Comparison of ENCODE assay signal across 10 cellular contexts in genomic region chr7:47578581-47579270, GRCh38. TPM values are rescaled to one million over a fixed set of nuclear protein-coding genes. Genes with fewer than 3 reads are reported as not detected.
A peak's percentile ranks its signal among the peaks of the same experiment; 100 is the strongest.
DNase-seq lines count a peak whose midpoint lies in the region; ATAC-seq and TF ChIP-seq lines count a peak whose summit lies in the region.
"Had no signal": no experiment of that assay in that cellular context is flagged by ENCODE, and none has a peak within 500 bp of the region (broad histone marks: within the 10 kb centered on the region; RNA-seq: fewer than 3 reads in every experiment).

No MANE protein-coding gene starts in this region.

- intact Hi-C loops in activated CD4-positive, alpha-beta T cell treated with anti-CD3 and anti-CD28 coated beads for 36 hours (cut with DNase I, micrococcal nuclease): no loop called here
- intact Hi-C loops in lower lobe of right lung (cut with DNase I): no loop called here
- intact Hi-C loops in tibial artery (cut with DNase I; ENCODE audit: low total_unique reads): loop anchor here (10.0 kb wide), 1 partner anchor 124 kb away; no protein-coding TSS in a partner anchor

- no peaks in the 10 kb centered on the region for H3K27me3 ChIP-seq in lower lobe of right lung (ENCODE audit: low read depth)
- H3K27me3 ChIP-seq in tibial artery: no peaks in the 10 kb centered on the region

- CTCF ChIA-PET in activated CD4-positive, alpha-beta T cell treated with anti-CD3 and anti-CD28 coated beads for 36 hours (lab: Charles Lee): interaction anchor here (0.6 kb wide), 1 partner anchor 235 kb away, joined by 3 read pairs; no protein-coding TSS in a partner anchor

- H3K36me3 ChIP-seq in lower lobe of right lung (no peaks in the 10 kb centered on the region), tibial artery (no peaks in the 10 kb centered on the region)

- H3K27ac Mint-ChIP-seq in activated CD4-positive, alpha-beta T cell treated with anti-CD3 and anti-CD28 coated beads for 36 hours: no peak overlapping the region

- no peak overlapping the region for H3K4me3 Mint-ChIP-seq in activated CD4-positive, alpha-beta T cell treated with anti-CD3 and anti-CD28 coated beads for 36 hours

- no peaks in the 10 kb centered on the region for H3K4me1 Mint-ChIP-seq in activated CD4-positive, alpha-beta T cell treated with anti-CD3 and anti-CD28 coated beads for 36 hours

- POLR2A ChIA-PET in activated CD4-positive, alpha-beta T cell treated with anti-CD3 and anti-CD28 coated beads for 36 hours (lab: Charles Lee): no interaction called here

- H3K4me1 ChIP-seq in lower lobe of right lung (peaks cover 88% of the 10 kb centered on the region), tibial artery (peaks cover 0 to 92% (median 74%) of the 10 kb centered on the region in 4 donors)

- H3K4me3 ChIP-seq in lower lobe of right lung (peak overlapping the region; percentile 17), tibial artery (no peak overlapping the region)

- ATAC-seq in activated CD4-positive, alpha-beta T cell treated with anti-CD3 and anti-CD28 coated beads for 36 hours: peak; percentile 42
- ATAC-seq in lower lobe of right lung (no peak), HG02973 (IDR thresholded peaks at IDR 0.05; ENCODE audit: unreplicated experiment) (no peak)

- H3K36me3 Mint-ChIP-seq in activated CD4-positive, alpha-beta T cell treated with anti-CD3 and anti-CD28 coated beads for 36 hours (ENCODE audit: low read depth): no peaks in the 10 kb centered on the region

- H3K27ac ChIP-seq in lower lobe of right lung: peak overlapping the region; percentile 77
- H3K27ac ChIP-seq in tibial artery: peak overlapping the region; percentile 88 to 89
- H3K27ac ChIP-seq: 22Rv1 had no signal

- H3K9me3 ChIP-seq in lower lobe of right lung (no peaks in the 10 kb centered on the region), tibial artery (no peaks in the 10 kb centered on the region)

- DNase-seq in activated CD4-positive, alpha-beta T cell treated with anti-CD3 and anti-CD28 coated beads for 36 hours: no peak
- DNase-seq in activated CD4-positive, alpha-beta T cell treated with anti-CD3 and anti-CD28 coated beads, Interleukin-2, amount 50 U/mL, for 4 hours: no peak
- DNase-seq in astrocyte of the hippocampus (ENCODE audit: low read depth, low spot score) (peak; percentile 70), lower lobe of right lung (no peak), tibial artery (no peak), NCI-H69 (lab: John Stamatoyannopoulos, UW) (no peak)
- DNase-seq in stimulated activated CD4-positive, alpha-beta T cell treated with anti-CD3 and anti-CD28 coated beads, Interleukin-2, amount 100 ng/mL, for 48 hours: no peak
- DNase-seq: NCI-H2171 treated with DMSO at 0.1 percent for 48 hours had no signal

- TF ChIP-seq CTCF in lower lobe of right lung (IDR thresholded peaks at IDR 0.05) (no peak), tibial artery (IDR thresholded peaks at IDR 0.05) (no peak)

- peaks cover 26% of the 10 kb centered on the region for H3K27me3 Mint-ChIP-seq in activated CD4-positive, alpha-beta T cell treated with anti-CD3 and anti-CD28 coated beads for 36 hours

- no peaks in the 10 kb centered on the region for H3K9me3 Mint-ChIP-seq in activated CD4-positive, alpha-beta T cell treated with anti-CD3 and anti-CD28 coated beads for 36 hours (ENCODE audit: low read depth)

RNA-seq across cellular contexts. Expression of gene TNS3, which starts 3.2 kb away (rescaled TPM):
- under 1 TPM; 0.11 TPM for total RNA-seq in activated CD4-positive, alpha-beta T cell treated with anti-CD3 and anti-CD28 coated beads for 36 hours
- total RNA-seq in lower lobe of right lung: 174 TPM

Comparison
In these comparisons a context has a peak if more than half of its experiments do, and no peak if none do; other contexts are left out.
1. RNA of gene TNS3, which starts 3.2 kb away (total RNA-seq): 174 TPM in lower lobe of right lung (single experiment); 0.11 TPM in activated CD4-positive, alpha-beta T cell treated with anti-CD3 and anti-CD28 coated beads for 36 hours; every median in the first group is over 100 times any median in the second.